Comparison of ENCODE assay signal across 10 cellular contexts in the genomic region with DNA sequence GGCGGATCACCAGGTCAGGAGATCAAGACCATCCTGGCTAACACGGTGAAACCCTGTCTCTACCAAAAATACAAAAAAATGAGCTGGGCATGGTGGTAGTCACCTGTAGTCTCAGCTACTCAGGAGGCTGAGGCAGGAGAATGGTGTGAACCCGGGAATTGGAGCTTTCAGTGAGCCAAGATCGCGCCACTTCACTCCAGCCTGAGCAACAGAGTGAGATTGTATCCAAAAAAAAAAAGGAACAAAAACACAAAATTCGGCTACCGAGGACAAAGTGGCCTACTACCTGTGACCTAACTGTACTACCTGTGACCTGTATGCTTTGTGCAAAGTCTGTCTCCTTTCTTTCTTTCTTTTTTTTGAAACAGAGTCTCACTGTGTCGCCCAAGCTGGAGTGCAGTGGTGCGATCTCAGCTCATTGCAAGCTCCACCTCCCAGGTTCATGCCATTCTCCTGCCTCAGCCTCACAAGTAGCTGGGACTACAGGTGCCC. TPM values are rescaled to one million over a fixed set of nuclear protein-coding genes. Genes with fewer than 3 reads are reported as not detected.
DNase-seq lines count a peak whose midpoint lies in the region; ATAC-seq and TF ChIP-seq lines count a peak whose summit lies in the region.
"Not testable (repeated sequence)": the region's sequence is repeated elsewhere in the genome, so short reads cannot be mapped to it uniquely, and the experiment has no call there.
"Had no signal": no experiment of that assay in that cellular context is flagged by ENCODE, and none has a peak within 500 bp of the region (broad histone marks: within the 10 kb centered on the region; RNA-seq: fewer than 3 reads in every experiment).

No MANE protein-coding gene starts in this region.

- ATAC-seq in T-cell (replicated peaks in 1 of 4); activated CD8-positive, alpha-beta T cell treated with anti-CD3 and anti-CD28 coated beads, Interleukin-2, amount 10 ng/mL, durations not matched to agents 7 days and 5 days; activated naive CD4-positive, alpha-beta T cell treated with anti-CD3 and anti-CD28 coated beads, Interleukin-2, amount 50 U/mL, for 72 hours; Right ventricle myocardium inferior: not testable (repeated sequence)

- H3K9me3 Mint-ChIP-seq in CD8-positive, alpha-beta memory T cell; T-cell; activated CD8-positive, alpha-beta T cell treated with anti-CD3 and anti-CD28 coated beads, Interleukin-2, amount 10 ng/mL, durations not matched to agents 7 days and 5 days (ENCODE audit: insufficient read depth); activated naive CD4-positive, alpha-beta T cell treated with anti-CD3 and anti-CD28 coated beads, Interleukin-2, amount 50 U/mL, for 72 hours; MCF 10A (ENCODE audit: unreplicated experiment); nephron progenitor cell; type B pancreatic cell: not testable (repeated sequence)

- POLR2A ChIA-PET in CD8-positive, alpha-beta memory T cell (lab: Charles Lee): interaction anchor here (1.0 kb wide), 1 partner anchor 28 kb away, joined by 3 read pairs; a partner anchor contains a TSS
- POLR2A ChIA-PET in T-cell (lab: Charles Lee): interaction anchor here in 1 of 2 donors (0.7 kb wide), 1 partner anchor 28 kb away, joined by 4 read pairs; a partner anchor contains a TSS
- POLR2A ChIA-PET in activated CD8-positive, alpha-beta T cell treated with anti-CD3 and anti-CD28 coated beads, Interleukin-2, amount 10 ng/mL, durations not matched to agents 7 days and 5 days (lab: Charles Lee): interaction anchor here (0.6 kb wide), 1 partner anchor 317 kb away, joined by 3 read pairs; no protein-coding TSS in a partner anchor
- POLR2A ChIA-PET in MCF 10A (lab: Yijun Ruan, JAX): interaction anchor here (1.9 to 2.0 kb wide), 2 partner anchors 28 to 102 kb away, joined by 9 to 13 read pairs; a partner anchor contains a TSS

- H3K27ac ChIP-seq in CD8-positive, alpha-beta memory T cell (ENCODE audit: low read depth, low read length): not testable (repeated sequence)

- not testable (repeated sequence) for H3K27me3 ChIP-seq in CD8-positive, alpha-beta memory T cell (ENCODE audit: insufficient read depth, low read length, poor library complexity, severe bottlenecking)

- BruUV-seq in MCF 10A (replicated peaks; lab: Mats Ljungman, UMichigan): not testable (repeated sequence)

- H3K9me3 ChIP-seq in CD8-positive, alpha-beta memory T cell (ENCODE audit: low read length): not testable (repeated sequence)

- peak overlapping the region in 4 of 7 donors; percentile 15 to 97 (median 38) for H3K4me3 Mint-ChIP-seq in CD8-positive, alpha-beta memory T cell
- H3K4me3 Mint-ChIP-seq in T-cell (peak overlapping the region in 2 of 3 donors; percentile 17 to 34), type B pancreatic cell (peak overlapping the region; percentile 72)
- not testable (repeated sequence) for H3K4me3 Mint-ChIP-seq in activated CD8-positive, alpha-beta T cell treated with anti-CD3 and anti-CD28 coated beads, Interleukin-2, amount 10 ng/mL, durations not matched to agents 7 days and 5 days; MCF 10A (ENCODE audit: unreplicated experiment); nephron progenitor cell

- H3K4me1 Mint-ChIP-seq in CD8-positive, alpha-beta memory T cell: peaks cover 34 to 62% (median 44%) of the 10 kb centered on the region in 3 donors
- peaks cover 45 to 66% (median 52%) of the 10 kb centered on the region in 3 donors for H3K4me1 Mint-ChIP-seq in T-cell
- H3K4me1 Mint-ChIP-seq in activated CD8-positive, alpha-beta T cell treated with anti-CD3 and anti-CD28 coated beads, Interleukin-2, amount 10 ng/mL, durations not matched to agents 7 days and 5 days (ENCODE audit: low read depth): peaks cover 52% of the 10 kb centered on the region
- peaks cover 18% of the 10 kb centered on the region for H3K4me1 Mint-ChIP-seq in MCF 10A (ENCODE audit: insufficient read depth, unreplicated experiment)
- H3K4me1 Mint-ChIP-seq in nephron progenitor cell: peaks cover 53% of the 10 kb centered on the region
- H3K4me1 Mint-ChIP-seq in type B pancreatic cell (ENCODE audit: unreplicated experiment): peaks cover 16% of the 10 kb centered on the region

- H3K4me1 ChIP-seq in CD8-positive, alpha-beta memory T cell (ENCODE audit: insufficient read depth, low read length): peaks cover 44% of the 10 kb centered on the region

- H3K36me3 ChIP-seq in CD8-positive, alpha-beta memory T cell (ENCODE audit: insufficient read depth, low read length): peaks cover 53% of the 10 kb centered on the region

- not testable (repeated sequence) for DNase-seq in CD8-positive, alpha-beta memory T cell; T-cell; activated CD8-positive, alpha-beta T cell treated with anti-CD3 and anti-CD28 coated beads, Interleukin-2, amount 10 ng/mL, durations not matched to agents 7 days and 5 days; activated naive CD4-positive, alpha-beta T cell treated with anti-CD3 and anti-CD28 coated beads, Interleukin-2, amount 50 U/mL, for 72 hours (ENCODE audit: low spot score in 2 of 2); MCF 10A (ENCODE audit: unreplicated experiment); nephron progenitor cell; type B pancreatic cell (ENCODE audit: extremely low spot score, unreplicated experiment)
- DNase-seq in Right ventricle myocardium inferior (ENCODE audit: missing footprints): peak; percentile 32

- intact Hi-C loops in MCF 10A (cut with micrococcal nuclease): loop anchor here (10.0 kb wide), 1 partner anchor 102 kb away; no protein-coding TSS in a partner anchor
- intact Hi-C loops in Right ventricle myocardium inferior (cut with DNase I): not testable (repeated sequence)

- CTCF ChIA-PET in CD8-positive, alpha-beta memory T cell (lab: Charles Lee): interaction anchor here (0.8 to 1.4 kb wide), 3 partner anchors 12 to 38 kb away, joined by 3 to 5 read pairs (median 3); a partner anchor contains a TSS
- CTCF ChIA-PET in T-cell (lab: Charles Lee): interaction anchor here in 1 of 2 donors (0.6 kb wide), 1 partner anchor 87 kb away, joined by 3 read pairs; no protein-coding TSS in a partner anchor
- CTCF ChIA-PET in activated CD8-positive, alpha-beta T cell treated with anti-CD3 and anti-CD28 coated beads, Interleukin-2, amount 10 ng/mL, durations not matched to agents 7 days and 5 days (lab: Charles Lee): interaction anchor here (0.8 to 1.4 kb wide), 3 partner anchors 12 to 31 kb away, joined by 3 to 5 read pairs (median 3); a partner anchor contains a TSS
- CTCF ChIA-PET in MCF 10A (lab: Yijun Ruan, JAX): interaction anchor here (0.6 to 2.4 kb wide), 8 partner anchors 15 to 273 kb away, joined by 3 to 9 read pairs (median 3); no protein-coding TSS in a partner anchor

- not testable (repeated sequence) for H3K4me3 ChIP-seq in CD8-positive, alpha-beta memory T cell (ENCODE audit: low read length)

- not testable (repeated sequence) for TF ChIP-seq CTCF in MCF 10A (IDR thresholded peaks at IDR 0.05; ENCODE audit: unreplicated experiment); nephron progenitor cell (IDR thresholded peaks at IDR 0.05); type B pancreatic cell (conservative IDR thresholded peaks at IDR 0.05)

- peaks cover 0 to 81% (median 10%) of the 10 kb centered on the region in 3 donors for H3K36me3 Mint-ChIP-seq in CD8-positive, alpha-beta memory T cell
- H3K36me3 Mint-ChIP-seq in T-cell: peaks cover 27% of the 10 kb centered on the region
- H3K36me3 Mint-ChIP-seq in activated CD8-positive, alpha-beta T cell treated with anti-CD3 and anti-CD28 coated beads, Interleukin-2, amount 10 ng/mL, durations not matched to agents 7 days and 5 days (ENCODE audit: low read depth): peaks cover 68% of the 10 kb centered on the region
- H3K36me3 Mint-ChIP-seq in activated naive CD4-positive, alpha-beta T cell treated with anti-CD3 and anti-CD28 coated beads, Interleukin-2, amount 50 U/mL, for 72 hours: peaks cover 38 to 58% of the 10 kb centered on the region in 2 donors
- H3K36me3 Mint-ChIP-seq in MCF 10A (ENCODE audit: insufficient read depth, unreplicated experiment): peaks cover 91% of the 10 kb centered on the region
- peaks cover 38% of the 10 kb centered on the region for H3K36me3 Mint-ChIP-seq in nephron progenitor cell (ENCODE audit: low read depth)
- H3K36me3 Mint-ChIP-seq in type B pancreatic cell: peaks cover 16% of the 10 kb centered on the region

- not testable (repeated sequence) for H3K27me3 Mint-ChIP-seq in CD8-positive, alpha-beta memory T cell; T-cell; activated CD8-positive, alpha-beta T cell treated with anti-CD3 and anti-CD28 coated beads, Interleukin-2, amount 10 ng/mL, durations not matched to agents 7 days and 5 days (ENCODE audit: low read depth); MCF 10A (ENCODE audit: insufficient read depth, unreplicated experiment); nephron progenitor cell (ENCODE audit: low read depth, poor library complexity); type B pancreatic cell

- peak overlapping the region in 4 of 8 donors; percentile 2 to 97 (median 45) for H3K27ac Mint-ChIP-seq in CD8-positive, alpha-beta memory T cell
- H3K27ac Mint-ChIP-seq in T-cell: not testable (repeated sequence)
- peak overlapping the region; percentile 41 for H3K27ac Mint-ChIP-seq in activated CD8-positive, alpha-beta T cell treated with anti-CD3 and anti-CD28 coated beads, Interleukin-2, amount 10 ng/mL, durations not matched to agents 7 days and 5 days
- H3K27ac Mint-ChIP-seq in activated naive CD4-positive, alpha-beta T cell treated with anti-CD3 and anti-CD28 coated beads, Interleukin-2, amount 50 U/mL, for 72 hours: peak overlapping the region; percentile 51 to 67
- H3K27ac Mint-ChIP-seq in MCF 10A (ENCODE audit: low read depth, unreplicated experiment) (peak overlapping the region; percentile 71), nephron progenitor cell (peak overlapping the region; percentile 92), type B pancreatic cell (peak overlapping the region; percentile 48)

RNA-seq across cellular contexts. Expression of a gene that starts 3.8 kb away (rescaled TPM):
- total RNA-seq in CD8-positive, alpha-beta memory T cell: 100 to 1,000 TPM; 119 to 124 TPM
- polyA plus RNA-seq in CD8-positive, alpha-beta memory T cell: 29.0 TPM
- 100 to 1,000 TPM; 250 to 418 (median 376) TPM for total RNA-seq in T-cell
- total RNA-seq in activated CD8-positive, alpha-beta T cell treated with anti-CD3 and anti-CD28 coated beads, Interleukin-2, amount 10 ng/mL, durations not matched to agents 7 days and 5 days: 100 to 1,000 TPM in 1 of 2 experiments, 10 to 100 TPM in 1; 98.3 to 110 TPM
- total RNA-seq in activated naive CD4-positive, alpha-beta T cell treated with anti-CD3 and anti-CD28 coated beads, Interleukin-2, amount 50 U/mL, for 72 hours: 100 to 1,000 TPM; 108 to 174 TPM
- total RNA-seq in MCF 10A (2022): 230 and 248 TPM in 2 replicates
- 49.4 TPM for total RNA-seq in Right ventricle myocardium inferior
- total RNA-seq in type B pancreatic cell (ENCODE audit: low replicate concordance): 194 and 298 TPM in 2 replicates

RNA-seq across cellular contexts. Expression of a gene that starts 4.1 kb away (rescaled TPM):
- total RNA-seq in CD8-positive, alpha-beta memory T cell: 100 to 1,000 TPM; 206 to 208 TPM
- polyA plus RNA-seq in CD8-positive, alpha-beta memory T cell: 198 TPM
- total RNA-seq in T-cell (100 to 1,000 TPM; 106 to 123 (median 114) TPM), MCF 10A (2022) (131 and 137 TPM in 2 replicates), Right ventricle myocardium inferior (140 TPM), type B pancreatic cell (ENCODE audit: low replicate concordance) (98.9 and 108 TPM in 2 replicates)
- total RNA-seq in activated CD8-positive, alpha-beta T cell treated with anti-CD3 and anti-CD28 coated beads, Interleukin-2, amount 10 ng/mL, durations not matched to agents 7 days and 5 days: 100 to 1,000 TPM; 111 to 117 TPM
- total RNA-seq in activated naive CD4-positive, alpha-beta T cell treated with anti-CD3 and anti-CD28 coated beads, Interleukin-2, amount 50 U/mL, for 72 hours: 100 to 1,000 TPM in 1 of 2 donors, 10 to 100 TPM in 1; 82.9 to 115 TPM

RNA-seq across cellular contexts. Expression of a gene that starts 18.1 kb away (rescaled TPM):
- not detected for total RNA-seq in CD8-positive, alpha-beta memory T cell
- polyA plus RNA-seq in CD8-positive, alpha-beta memory T cell: not detected
- total RNA-seq in T-cell: under 1 TPM in 1 of 5 donors, not detected in 4; 0.20 TPM
- not detected for total RNA-seq in activated CD8-positive, alpha-beta T cell treated with anti-CD3 and anti-CD28 coated beads, Interleukin-2, amount 10 ng/mL, durations not matched to agents 7 days and 5 days
- total RNA-seq in activated naive CD4-positive, alpha-beta T cell treated with anti-CD3 and anti-CD28 coated beads, Interleukin-2, amount 50 U/mL, for 72 hours: under 1 TPM in 1 of 2 donors, not detected in 1; 0.29 TPM
- 0.86 and 1.4 TPM in 2 replicates for total RNA-seq in MCF 10A (2022)
- total RNA-seq in Right ventricle myocardium inferior: 3.0 TPM
- 7.6 and 11.1 TPM in 2 replicates for total RNA-seq in type B pancreatic cell (ENCODE audit: low replicate concordance)
- total RNA-seq: CD8-positive, alpha-beta T cell; LHCN-M2 had no signal

RNA-seq across cellular contexts. Expression of a gene that starts 27.9 kb away (rescaled TPM):
- 100 to 1,000 TPM; 159 to 169 TPM for total RNA-seq in CD8-positive, alpha-beta memory T cell
- 157 TPM for polyA plus RNA-seq in CD8-positive, alpha-beta memory T cell
- total RNA-seq in T-cell: 10 to 100 TPM; 58.8 to 91.7 (median 86.0) TPM
- total RNA-seq in activated CD8-positive, alpha-beta T cell treated with anti-CD3 and anti-CD28 coated beads, Interleukin-2, amount 10 ng/mL, durations not matched to agents 7 days and 5 days: 100 to 1,000 TPM; 120 to 123 TPM
- total RNA-seq in activated naive CD4-positive, alpha-beta T cell treated with anti-CD3 and anti-CD28 coated beads, Interleukin-2, amount 50 U/mL, for 72 hours: 100 to 1,000 TPM; 115 to 122 TPM
- 120 and 148 TPM in 2 replicates for total RNA-seq in MCF 10A (2022)
- total RNA-seq in Right ventricle myocardium inferior: 265 TPM
- total RNA-seq in type B pancreatic cell (ENCODE audit: low replicate concordance): 122 and 143 TPM in 2 replicates

RNA-seq across cellular contexts. Expression of a gene that starts 32.5 kb away (rescaled TPM):
- total RNA-seq in CD8-positive, alpha-beta memory T cell: under 1 TPM in 1 of 2 experiments, not detected in 1; 0.31 TPM
- polyA plus RNA-seq in CD8-positive, alpha-beta memory T cell: not detected
- total RNA-seq in T-cell (under 1 TPM in 3 of 5 donors, not detected in 2; 0.15 to 0.54 (median 0.26) TPM), MCF 10A (2022) (0.37 and 0.54 TPM in 2 replicates), Right ventricle myocardium inferior (20.5 TPM), type B pancreatic cell (ENCODE audit: low replicate concordance) (44.5 and 49.9 TPM in 2 replicates)
- under 1 TPM; 0.21 to 0.29 TPM for total RNA-seq in activated CD8-positive, alpha-beta T cell treated with anti-CD3 and anti-CD28 coated beads, Interleukin-2, amount 10 ng/mL, durations not matched to agents 7 days and 5 days
- 1 to 10 TPM in 1 of 2 donors, under 1 TPM in 1; 0.59 to 6.9 TPM for total RNA-seq in activated naive CD4-positive, alpha-beta T cell treated with anti-CD3 and anti-CD28 coated beads, Interleukin-2, amount 50 U/mL, for 72 hours
- total RNA-seq: CD8-positive, alpha-beta T cell had no signal
